ENCODE assay signal across 8 cellular contexts in the genomic region with DNA sequence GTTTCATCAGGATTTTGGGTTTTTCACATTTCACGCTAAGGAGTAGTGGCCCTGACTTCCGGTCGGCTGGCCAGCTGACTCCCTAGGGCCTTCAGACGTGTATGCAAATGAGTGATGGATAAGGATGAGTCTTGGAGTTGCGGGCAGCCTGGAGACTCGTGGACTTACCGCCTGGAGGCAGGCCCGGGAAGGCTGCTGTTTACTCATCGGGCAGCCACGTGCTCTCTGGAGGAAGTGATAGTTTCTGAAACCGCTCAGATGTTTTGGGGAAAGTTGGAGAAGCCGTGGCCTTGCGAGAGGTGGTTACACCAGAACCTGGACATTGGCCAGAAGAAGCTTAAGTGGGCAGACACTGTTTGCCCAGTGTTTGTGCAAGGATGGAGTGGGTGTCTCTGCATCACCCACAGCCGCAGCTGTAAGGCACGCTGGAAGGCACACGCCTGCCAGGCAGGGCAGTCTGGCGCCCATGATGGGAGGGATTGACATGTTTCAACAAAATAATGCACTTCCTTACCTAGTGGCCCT. TPM values are rescaled to one million over a fixed set of nuclear protein-coding genes. Genes with fewer than 3 reads are reported as not detected.
DNase-seq lines count a peak whose midpoint lies in the region; ATAC-seq and TF ChIP-seq lines count a peak whose summit lies in the region.

No MANE protein-coding gene starts in this region.

- POLR2A ChIA-PET in T-cell (lab: Charles Lee) = interaction anchor here in 1 of 2 donors (0.6 kb wide), 1 partner anchor 16 kb away, joined by 3 read pairs; no protein-coding TSS in a partner anchor
- POLR2A ChIA-PET in GM10248 (lab: Yijun Ruan, JAX) = interaction anchor here (1.0 kb wide), 1 partner anchor 16 kb away, joined by 4 read pairs; no protein-coding TSS in a partner anchor

- H3K36me3 Mint-ChIP-seq in T-cell (no peaks in the 10 kb centered on the region), endothelial cell (ENCODE audit: low read depth, unreplicated experiment) (no peaks in the 10 kb centered on the region), naive B cell (no peaks in the 10 kb centered on the region)

- peak overlapping the region; percentile 15 to 52 (median 41) for H3K4me3 Mint-ChIP-seq in T-cell
- no peak overlapping the region for H3K4me3 Mint-ChIP-seq in endothelial cell (ENCODE audit: unreplicated experiment)
- peak overlapping the region in 7 of 8 donors; percentile 5 to 79 (median 65) for H3K4me3 Mint-ChIP-seq in naive B cell

- peak; percentile 37 for ATAC-seq in GM21515 (IDR thresholded peaks at IDR 0.05; ENCODE audit: unreplicated experiment)
- ATAC-seq in T-cell (replicated peaks in 1 of 4) = peak; percentile 55 to 71 (median 69)
- ATAC-seq in naive B cell (ENCODE audit: low read depth in 2 of 2) = peak; percentile 78 to 79

- H3K4me1 Mint-ChIP-seq in T-cell = peaks cover 46 to 52% (median 52%) of the 10 kb centered on the region in 3 donors
- H3K4me1 Mint-ChIP-seq in endothelial cell (ENCODE audit: unreplicated experiment) = peaks cover 45% of the 10 kb centered on the region
- peaks cover 45 to 70% (median 68%) of the 10 kb centered on the region in 3 donors for H3K4me1 Mint-ChIP-seq in naive B cell

- CTCF ChIA-PET in T-cell (lab: Charles Lee) (no interaction called here), GM10248 (lab: Yijun Ruan, JAX) (interaction anchor here (1.0 to 3.7 kb wide), 2 partner anchors 19 kb away, joined by 3 to 29 read pairs; no protein-coding TSS in a partner anchor)

- TF ChIP-seq CTCF in endothelial cell (IDR thresholded peaks at IDR 0.05; ENCODE audit: unreplicated experiment) (no peak), GM10248 (IDR thresholded peaks at IDR 0.05; ENCODE audit: control extremely low read depth, extremely low read depth, low read depth, missing control alignments) (no peak)

- DNase-seq in AG08396 (ENCODE audit: low spot score) = peak; percentile 93
- peak in 2 of 34 experiments; percentile 43 to 45 for DNase-seq in T-cell
- no peak for DNase-seq in endothelial cell (ENCODE audit: low spot score)
- DNase-seq in naive B cell = no peak
- DNase-seq in NCI-H2107 (lab: John Stamatoyannopoulos, UW) = no peak
- no peak for DNase-seq in GM10248 (ENCODE audit: extremely low spot score)
- DNase-seq in NCI-H345 treated with DMSO at 0.1 percent for 48 hours (lab: John Stamatoyannopoulos, UW; ENCODE audit: unreplicated experiment) = no peak

- H3K27me3 Mint-ChIP-seq in T-cell (no peaks in the 10 kb centered on the region), endothelial cell (ENCODE audit: unreplicated experiment) (peaks cover 10% of the 10 kb centered on the region), naive B cell (no peaks in the 10 kb centered on the region)

- H3K27ac Mint-ChIP-seq in T-cell (peak overlapping the region; percentile 84 to 96), endothelial cell (ENCODE audit: unreplicated experiment) (peak overlapping the region; percentile 48), naive B cell (peak overlapping the region; percentile 57 to 95 (median 82))

- no peaks in the 10 kb centered on the region for H3K9me3 Mint-ChIP-seq in T-cell
- no peaks in the 10 kb centered on the region for H3K9me3 Mint-ChIP-seq in endothelial cell (ENCODE audit: unreplicated experiment)
- H3K9me3 Mint-ChIP-seq in naive B cell = no peaks in the 10 kb centered on the region

RNA-seq across cellular contexts. Expression of a gene that starts 23.1 kb away (rescaled TPM):
- total RNA-seq in T-cell = 100 to 1,000 TPM in 2 of 5 donors, 10 to 100 TPM in 3; 55.0 to 130 (median 99.6) TPM
- total RNA-seq in endothelial cell (ENCODE audit: unreplicated experiment) = 142 TPM
- 10 to 100 TPM; 29.0 to 54.0 (median 42.7) TPM for polyA plus RNA-seq in naive B cell (ENCODE audit: low read depth in 6 of 6)
